ENCODE assay signal across 8 cellular contexts in genomic region chr2:87476223-87476872, GRCh38.
DNase-seq lines count a peak whose midpoint lies in the region; ATAC-seq, FAIRE-seq and TF ChIP-seq lines count a peak whose summit lies in the region.
"Not testable (repeated sequence)": the region's sequence is repeated elsewhere in the genome, so short reads cannot be mapped to it uniquely, and the experiment has no call there.

No MANE protein-coding gene starts in this region.

- not testable (repeated sequence) for H3K9me1 ChIP-seq in keratinocyte (ENCODE audit: control insufficient read depth, extremely low read depth, insufficient read depth, low read length)

- H3K36me3 ChIP-seq in DND-41 (ENCODE audit: insufficient read depth, low read length); keratinocyte (ENCODE audit: control insufficient read depth in 2 of 2, extremely low read depth in 1 of 2, insufficient read depth in 2 of 2, low read length in 2 of 2): not testable (repeated sequence)

- not testable (repeated sequence) for H3K9me3 Mint-ChIP-seq in IgD-negative memory B cell; T-helper 2 cell treated with Interferon-gamma antibody and Interleukin-4, amounts not matched to agents 5 μg/mL and 100 μg/mL, for 36 hours; activated naive CD4-positive, alpha-beta T cell treated with anti-CD3 and anti-CD28 coated beads for 36 hours; neural crest cell

- H3K4me3 ChIP-seq in DND-41 (ENCODE audit: low read depth in 1 of 2, low read length in 2 of 2); keratinocyte (ENCODE audit: control insufficient read depth in 2 of 3, extremely low read depth in 1 of 3, insufficient read depth in 2 of 3, low read depth in 1 of 3, low read length in 3 of 3): not testable (repeated sequence)

- H3K4me1 Mint-ChIP-seq in IgD-negative memory B cell, neural crest cell: not testable (repeated sequence)
- H3K4me1 Mint-ChIP-seq in T-helper 2 cell treated with Interferon-gamma antibody and Interleukin-4, amounts not matched to agents 5 μg/mL and 100 μg/mL, for 36 hours (ENCODE audit: low read depth), result peaks cover 14% of the 10 kb centered on the region
- H3K4me1 Mint-ChIP-seq in activated naive CD4-positive, alpha-beta T cell treated with anti-CD3 and anti-CD28 coated beads for 36 hours (ENCODE audit: low read depth), result peaks cover 30% of the 10 kb centered on the region

- peak; percentile 78 for ATAC-seq in DND-41 (ENCODE audit: insufficient read depth, low read depth)
- peak; percentile 78 for ATAC-seq in esophagus mucosa

- peaks cover 12% of the 10 kb centered on the region; the same call in 1 of the 2 replicates for H3K79me2 ChIP-seq in DND-41 (ENCODE audit: insufficient read depth, low read length)
- peaks cover 60% of the 10 kb centered on the region for H3K79me2 ChIP-seq in keratinocyte (ENCODE audit: control insufficient read depth, insufficient read depth, low read length)

- CTCF ChIA-PET in activated naive CD4-positive, alpha-beta T cell treated with anti-CD3 and anti-CD28 coated beads for 36 hours (lab: Charles Lee), result not testable (repeated sequence)

- dilution Hi-C loops in keratinocyte (cut with MboI; ENCODE audit: extremely low pct_ligation_motif_present, low sequenced_read_pairs), result not testable (repeated sequence)

- not testable (repeated sequence) for H3K27me3 Mint-ChIP-seq in IgD-negative memory B cell; T-helper 2 cell treated with Interferon-gamma antibody and Interleukin-4, amounts not matched to agents 5 μg/mL and 100 μg/mL, for 36 hours (ENCODE audit: low read depth); activated naive CD4-positive, alpha-beta T cell treated with anti-CD3 and anti-CD28 coated beads for 36 hours (ENCODE audit: low read depth); neural crest cell (ENCODE audit: low read depth)

- H4K20me1 ChIP-seq in DND-41 (ENCODE audit: insufficient read depth, low read length); keratinocyte (ENCODE audit: control insufficient read depth, extremely low read depth, insufficient read depth, low read length): not testable (repeated sequence)

- not testable (repeated sequence) for H3K4me1 ChIP-seq in DND-41 (ENCODE audit: insufficient read depth, low read length); keratinocyte (ENCODE audit: control insufficient read depth, extremely low read depth, insufficient read depth, low read length)

- H3K27ac ChIP-seq in DND-41 (ENCODE audit: low read length); keratinocyte (ENCODE audit: control insufficient read depth, insufficient read depth, low read length): not testable (repeated sequence)

- intact Hi-C loops in activated naive CD4-positive, alpha-beta T cell treated with anti-CD3 and anti-CD28 coated beads for 36 hours (cut with micrococcal nuclease), result not testable (repeated sequence)

- H3K27ac Mint-ChIP-seq in IgD-negative memory B cell, result peak overlapping the region; percentile 35 to 92 (median 46)
- peak overlapping the region; percentile 67 for H3K27ac Mint-ChIP-seq in T-helper 2 cell treated with Interferon-gamma antibody and Interleukin-4, amounts not matched to agents 5 μg/mL and 100 μg/mL, for 36 hours
- H3K27ac Mint-ChIP-seq in activated naive CD4-positive, alpha-beta T cell treated with anti-CD3 and anti-CD28 coated beads for 36 hours, result peak overlapping the region; percentile 88
- H3K27ac Mint-ChIP-seq in neural crest cell (ENCODE audit: unreplicated experiment), result not testable (repeated sequence)

- not testable (repeated sequence) for H3K27me3 ChIP-seq in DND-41 (ENCODE audit: insufficient read depth, low read length, poor library complexity); keratinocyte (ENCODE audit: control insufficient read depth, extremely low read depth, insufficient read depth, low read length)

- not testable (repeated sequence) for H2AFZ ChIP-seq in DND-41 (ENCODE audit: low read depth, low read length); keratinocyte (ENCODE audit: control insufficient read depth, low read length)

- H3K9me3 ChIP-seq in DND-41 (ENCODE audit: insufficient read depth, low read length, severe bottlenecking); keratinocyte (ENCODE audit: control insufficient read depth, low read depth, low read length): not testable (repeated sequence)

- TF ChIP-seq CTCF in DND-41 (IDR thresholded peaks at IDR 0.05; ENCODE audit: borderline replicate concordance, extremely low read depth, low read length, poor library complexity, severe bottlenecking); keratinocyte (optimal IDR thresholded peaks at IDR 0.05 in 1 of 3, IDR thresholded peaks at IDR 0.05 in 1 of 3, conservative IDR thresholded peaks at IDR 0.05 in 1 of 3; ENCODE audit: extremely low read depth in 1 of 3, insufficient read depth in 2 of 3, low read length in 3 of 3): not testable (repeated sequence)
- peak; percentile 30 for TF ChIP-seq CTCF in neural crest cell (conservative IDR thresholded peaks at IDR 0.05)

- not testable (repeated sequence) for H3K9ac ChIP-seq in DND-41 (ENCODE audit: low read depth, low read length); keratinocyte (ENCODE audit: control insufficient read depth, extremely low read depth, insufficient read depth, low read length)

- H3K4me3 Mint-ChIP-seq in IgD-negative memory B cell, result peak overlapping the region in 2 of 4 donors; percentile 39 to 68
- H3K4me3 Mint-ChIP-seq in T-helper 2 cell treated with Interferon-gamma antibody and Interleukin-4, amounts not matched to agents 5 μg/mL and 100 μg/mL, for 36 hours, result peak overlapping the region; percentile 37
- H3K4me3 Mint-ChIP-seq in activated naive CD4-positive, alpha-beta T cell treated with anti-CD3 and anti-CD28 coated beads for 36 hours, result peak overlapping the region; percentile 29
- not testable (repeated sequence) for H3K4me3 Mint-ChIP-seq in neural crest cell

- not testable (repeated sequence) for H3K4me2 ChIP-seq in DND-41 (ENCODE audit: insufficient read depth, low read length); keratinocyte (ENCODE audit: control insufficient read depth, extremely low read depth, insufficient read depth, low read depth, low read length)

- not testable (repeated sequence) for H3K36me3 Mint-ChIP-seq in IgD-negative memory B cell; neural crest cell (ENCODE audit: low read depth)
- peaks cover 18% of the 10 kb centered on the region for H3K36me3 Mint-ChIP-seq in T-helper 2 cell treated with Interferon-gamma antibody and Interleukin-4, amounts not matched to agents 5 μg/mL and 100 μg/mL, for 36 hours (ENCODE audit: low read depth)
- H3K36me3 Mint-ChIP-seq in activated naive CD4-positive, alpha-beta T cell treated with anti-CD3 and anti-CD28 coated beads for 36 hours (ENCODE audit: low read depth), result peaks cover 15% of the 10 kb centered on the region

- not testable (repeated sequence) for DNase-seq in DND-41; T-helper 2 cell treated with Interferon-gamma antibody and Interleukin-4, amounts not matched to agents 5 μg/mL and 100 μg/mL, for 36 hours (ENCODE audit: low spot score); activated naive CD4-positive, alpha-beta T cell treated with anti-CD3 and anti-CD28 coated beads for 36 hours; keratinocyte (ENCODE audit: low read depth, low spot score); neural crest cell (ENCODE audit: low read depth, low spot score); urothelium cell line (ENCODE audit: low spot score)

- FAIRE-seq in keratinocyte (lab: Jason Lieb, UNC), result peak; percentile 32
- peak; percentile 20 for FAIRE-seq in urothelium cell line (lab: Jason Lieb, UNC)
